In the genomic region with DNA sequence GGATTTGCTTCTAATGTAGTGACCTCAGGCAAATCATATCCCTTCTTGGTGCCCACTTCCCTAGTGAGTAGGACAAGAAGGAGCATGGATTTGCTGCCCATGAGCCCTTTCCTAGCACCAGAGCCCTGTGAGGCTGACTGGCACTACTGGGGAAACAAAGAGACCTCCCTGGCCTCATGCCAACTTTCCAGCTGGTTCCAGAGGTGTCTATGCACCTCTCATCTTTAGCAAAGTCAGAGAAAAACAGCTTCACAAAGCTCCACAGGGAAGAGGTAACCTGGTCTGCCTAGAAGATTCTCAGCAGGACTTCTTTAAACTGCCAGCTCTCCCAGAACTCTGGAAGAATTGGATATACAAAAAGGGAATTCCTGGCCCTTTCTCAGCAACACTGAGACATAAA, we compare ENCODE assay signal across 18 cellular contexts. TPM values are rescaled to one million over a fixed set of nuclear protein-coding genes. Genes with fewer than 3 reads are reported as not detected.
"Had no signal": no experiment of that assay in that cellular context is flagged by ENCODE, and none has a peak within 500 bp of the region (broad histone marks: within the 10 kb centered on the region; RNA-seq: fewer than 3 reads in every experiment).

No MANE protein-coding gene starts in this region.

- H3K27ac ChIP-seq: dorsolateral prefrontal cortex, neutrophil, psoas muscle, stomach, thoracic aorta, transverse colon had no signal

- H3K4me3 ChIP-seq: dorsolateral prefrontal cortex, psoas muscle, stomach, thoracic aorta, transverse colon had no signal

- H3K4me1 ChIP-seq: stomach, transverse colon had no signal

- DNase-seq: cortex of kidney; dorsolateral prefrontal cortex; effector CD8-positive, alpha-beta T cell; foreskin melanocyte; head of caudate nucleus; hippocampal formation; kidney glomerular epithelial cell; naive thymus-derived CD4-positive, alpha-beta T cell; psoas muscle; retina; small intestine; stimulated activated CD4-positive, alpha-beta T cell treated with anti-CD3 and anti-CD28 coated beads, Interleukin-12 subunit alpha, Interleukin-12 subunit beta, amount 100 ng/mL, for 4 hours; stimulated activated naive CD4-positive, alpha-beta T cell; stomach; transverse colon had no signal

- H3K36me3 ChIP-seq: neutrophil, stomach, thoracic aorta, transverse colon had no signal

- H3K27me3 ChIP-seq: dorsolateral prefrontal cortex, neutrophil, stomach, transverse colon had no signal

- H3K9me3 ChIP-seq: neutrophil, stomach, thoracic aorta, transverse colon had no signal

- ATAC-seq: naive thymus-derived CD4-positive, alpha-beta T cell had no signal

RNA-seq across cellular contexts. Expression of a gene that starts 24.6 kb away (rescaled TPM):
- total RNA-seq: osteoblast had no signal
